Comparison of ENCODE assay signal across 18 cellular contexts in genomic region chrX:105553118-105553517, GRCh38.
DNase-seq lines count a peak whose midpoint lies in the region; ATAC-seq, FAIRE-seq and TF ChIP-seq lines count a peak whose summit lies in the region.
"Had no signal": no experiment of that assay in that cellular context is flagged by ENCODE, and none has a peak within 500 bp of the region (broad histone marks: within the 10 kb centered on the region; RNA-seq: fewer than 3 reads in every experiment).

No MANE protein-coding gene starts in this region.

- H3K36me3 Mint-ChIP-seq in mesothelial cell of epicardium: no peaks in the 10 kb centered on the region
- H3K36me3 Mint-ChIP-seq: CD4-positive, alpha-beta memory T cell had no signal

- H3K27ac ChIP-seq in RWPE1: no peak overlapping the region
- H3K27ac ChIP-seq: C4-2B, HL-60 had no signal

- peaks cover 20% of the 10 kb centered on the region for H3K4me1 Mint-ChIP-seq in mesothelial cell of epicardium
- H3K4me1 Mint-ChIP-seq: CD4-positive, alpha-beta memory T cell had no signal

- peak overlapping the region; percentile 78 for H3K27ac Mint-ChIP-seq in mesothelial cell of epicardium
- H3K27ac Mint-ChIP-seq: CD4-positive, alpha-beta memory T cell had no signal

- POLR2A ChIA-PET in RWPE1 (lab: Yijun Ruan, JAX; ENCODE audit: low non-redundant PET): no interaction called here

- ATAC-seq in GM21526 (IDR thresholded peaks at IDR 0.05; ENCODE audit: low FRiP score, unreplicated experiment): no peak
- ATAC-seq: HCT116 had no signal

- H3K4me3 ChIP-seq in epithelial cell of esophagus (ENCODE audit: low read length): no peak overlapping the region

- peak; percentile 53 for FAIRE-seq in GM19239 (lab: Jason Lieb, UNC)
- FAIRE-seq: A204.1, G401.6, GM12891 had no signal

- DNase-seq in GM19239 (ENCODE audit: insufficient read length, low spot score) (no peak), RWPE1 (ENCODE audit: low spot score) (peak; percentile 8), epithelial cell of esophagus (ENCODE audit: low read depth) (peak; percentile 85), mesothelial cell of epicardium (ENCODE audit: low spot score in 2 of 2, unreplicated experiment in 2 of 2) (no peak), putamen (ENCODE audit: low spot score) (no peak)
- DNase-seq in activated naive CD4-positive, alpha-beta T cell treated with Interleukin-2 at 50 U/mL for 16 hours: no peak
- DNase-seq: BE2C; CD4-positive, alpha-beta memory T cell; DMS153; DMS79 treated with DMSO at 0.1 percent for 48 hours; EL had no signal

- CTCF ChIA-PET in RWPE1 (lab: Yijun Ruan, JAX): interaction anchor here (0.5 to 0.6 kb wide), 2 partner anchors 22 to 292 kb away, joined by 3 read pairs; no protein-coding TSS in a partner anchor

- no peak overlapping the region for H3K4me3 Mint-ChIP-seq in mesothelial cell of epicardium
- H3K4me3 Mint-ChIP-seq: CD4-positive, alpha-beta memory T cell had no signal

- TF ChIP-seq CTCF in RWPE1 (conservative IDR thresholded peaks at IDR 0.05; ENCODE audit: low read depth) (no peak), epithelial cell of esophagus (IDR thresholded peaks at IDR 0.05; ENCODE audit: insufficient read depth, low read depth, low read length, missing control alignments) (no peak), mesothelial cell of epicardium (IDR thresholded peaks at IDR 0.05; ENCODE audit: unreplicated experiment) (no peak)

- no peaks in the 10 kb centered on the region for H3K27me3 Mint-ChIP-seq in mesothelial cell of epicardium (ENCODE audit: low read depth)
- H3K27me3 Mint-ChIP-seq: CD4-positive, alpha-beta memory T cell had no signal

- H3K9me3 Mint-ChIP-seq in mesothelial cell of epicardium: peaks cover 18% of the 10 kb centered on the region

Comparison
In these comparisons a context has a peak if more than half of its experiments do, and no peak if none do; other contexts are left out.
1. DNase-seq: peak in RWPE1 (single experiment) and epithelial cell of esophagus (single experiment); none in GM19239 (single experiment), mesothelial cell of epicardium (0 of 2), putamen (single experiment) and activated naive CD4-positive, alpha-beta T cell treated with Interleukin-2 at 50 U/mL for 16 hours (single experiment).